8 cellular contexts compared by ENCODE assay signal in the genomic region with DNA sequence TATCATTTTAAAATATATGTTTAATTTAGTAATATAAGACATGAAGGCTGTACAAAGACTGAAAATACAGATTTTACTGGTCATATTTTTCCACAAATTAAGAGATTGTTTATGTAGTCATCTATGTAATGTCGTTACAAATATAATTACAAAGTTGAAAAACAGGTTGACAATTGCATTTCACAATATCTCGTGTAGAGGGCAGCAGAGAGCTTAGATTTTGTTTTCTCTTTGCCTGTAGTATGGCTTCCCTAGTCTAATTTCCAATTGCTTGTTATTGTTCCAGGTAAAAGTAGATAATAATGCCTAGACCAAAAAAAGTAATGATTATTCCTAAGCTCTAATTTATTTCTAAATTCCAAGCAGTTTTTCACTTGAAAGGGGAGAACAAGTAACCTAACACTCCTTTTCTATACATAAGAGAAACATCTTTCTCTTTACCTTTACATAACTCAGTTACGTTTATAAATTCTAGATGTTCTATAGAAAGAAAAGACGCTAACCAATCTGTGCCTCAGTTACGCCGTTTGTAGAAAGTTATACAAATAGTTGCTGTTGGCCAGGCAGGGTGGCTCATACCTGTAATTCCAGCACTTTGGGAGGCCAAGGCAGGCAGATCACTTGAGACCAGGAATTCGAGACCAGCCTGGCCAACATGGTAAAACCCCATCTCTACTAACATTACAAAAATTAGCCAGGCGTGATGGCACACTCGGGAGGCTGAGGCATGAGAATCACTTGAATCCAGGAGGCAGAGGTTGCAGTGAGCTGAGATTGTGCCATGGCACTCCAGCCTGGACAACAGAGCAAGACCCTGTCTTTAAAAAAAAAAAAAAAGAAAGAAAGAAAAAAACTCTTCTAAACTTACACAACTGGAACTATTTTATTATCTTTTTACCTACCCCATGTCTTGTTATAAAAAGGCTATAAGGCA. TPM values are rescaled to one million over a fixed set of nuclear protein-coding genes. Genes with fewer than 3 reads are reported as not detected.
DNase-seq lines count a peak whose midpoint lies in the region; ATAC-seq, FAIRE-seq and TF ChIP-seq lines count a peak whose summit lies in the region.

No MANE protein-coding gene starts in this region.

- no peak overlapping the region for H3K4me3 ChIP-seq in adipocyte (ENCODE audit: low read length)
- no peak overlapping the region for H3K4me3 ChIP-seq in suprapubic skin

- no peak overlapping the region for H3K27ac ChIP-seq in suprapubic skin

- peak; percentile 92 for FAIRE-seq in G401.6 (lab: Jason Lieb, UNC)

- TF ChIP-seq POLR2A in suprapubic skin (IDR thresholded peaks at IDR 0.05): no peak

- no peaks in the 10 kb centered on the region for H3K9me3 ChIP-seq in adipocyte (ENCODE audit: control insufficient read depth, low read length)
- no peaks in the 10 kb centered on the region for H3K9me3 ChIP-seq in suprapubic skin

- 67% methylated on average over 9 of the region's 9 CpGs for WGBS in suprapubic skin

- H3K36me3 ChIP-seq in adipocyte (ENCODE audit: control insufficient read depth, insufficient read depth, low read length, severe bottlenecking) (no peaks in the 10 kb centered on the region), suprapubic skin (no peaks in the 10 kb centered on the region)

- no peak overlapping the region for H3K9ac ChIP-seq in adipocyte (ENCODE audit: low read length)

- ATAC-seq in GM21723 (IDR thresholded peaks at IDR 0.05; ENCODE audit: unreplicated experiment): no peak

- DNase-seq in AG08396 (ENCODE audit: low spot score) (peak; percentile 35), NCI-H345 (lab: John Stamatoyannopoulos, UW) (peak; percentile 29), adipocyte (ENCODE audit: low read depth) (peak; percentile 83), iris pigment epithelial cell (ENCODE audit: low read depth) (peak; percentile 43), suprapubic skin (ENCODE audit: low spot score in 2 of 2) (no peak)
- no peak for DNase-seq in stimulated activated CD4-positive, alpha-beta T cell treated with anti-CD3 and anti-CD28 coated beads, Interleukin-4, amount 100 ng/mL, for 1 hour

- H3K27me3 ChIP-seq in adipocyte (replicated peaks; ENCODE audit: control insufficient read depth, insufficient read depth, low read length) (no peaks in the 10 kb centered on the region), suprapubic skin (no peaks in the 10 kb centered on the region)

- H3K4me1 ChIP-seq in adipocyte (ENCODE audit: control insufficient read depth, insufficient read depth, low read length): peaks cover 5% of the 10 kb centered on the region
- H3K4me1 ChIP-seq in suprapubic skin: peaks cover 12% of the 10 kb centered on the region

- TF ChIP-seq CTCF in suprapubic skin (IDR thresholded peaks at IDR 0.05): peak; percentile 61 to 62

- no peak for TF ChIP-seq EP300 in suprapubic skin (IDR thresholded peaks at IDR 0.05)

RNA-seq across cellular contexts. Expression of a gene that starts 30.0 kb away (rescaled TPM):
- total RNA-seq in suprapubic skin: 10 to 100 TPM; 69.9 to 92.8 (median 76.2) TPM

RNA-seq across cellular contexts. Expression of a gene that starts 37.7 kb away (rescaled TPM):
- total RNA-seq in suprapubic skin: 1 to 10 TPM in 1 of 4 donors, under 1 TPM in 1, not detected in 2; 0.36 to 1.7 TPM

RNA-seq across cellular contexts. Expression of a gene that starts 57.0 kb away (rescaled TPM):
- total RNA-seq in suprapubic skin: 1,000 to 10,000 TPM in 3 of 4 donors, 100 to 1,000 TPM in 1; 429 to 3,135 (median 2,230) TPM

Comparison
In these comparisons a context has a peak if more than half of its experiments do, and no peak if none do; other contexts are left out.
1. DNase-seq: peak in AG08396 (single experiment), NCI-H345 (single experiment), adipocyte (single experiment) and iris pigment epithelial cell (single experiment); none in suprapubic skin (0 of 2) and stimulated activated CD4-positive, alpha-beta T cell treated with anti-CD3 and anti-CD28 coated beads, Interleukin-4, amount 100 ng/mL, for 1 hour (single experiment).